Comparison of ENCODE assay signal across 20 cellular contexts in genomic region chr3:159894386-159894785, GRCh38. TPM values are rescaled to one million over a fixed set of nuclear protein-coding genes. Genes with fewer than 3 reads are reported as not detected.
DNase-seq lines count a peak whose midpoint lies in the region; TF ChIP-seq lines count a peak whose summit lies in the region.
"Had no signal": no experiment of that assay in that cellular context is flagged by ENCODE, and none has a peak within 500 bp of the region (broad histone marks: within the 10 kb centered on the region; RNA-seq: fewer than 3 reads in every experiment).

No MANE protein-coding gene starts in this region.

- H3K36me3 Mint-ChIP-seq in HFFc6 (ENCODE audit: low read depth) = peaks cover 65% of the 10 kb centered on the region
- H3K36me3 Mint-ChIP-seq in brain = peaks cover 78% of the 10 kb centered on the region
- H3K36me3 Mint-ChIP-seq: CD14-positive monocyte had no signal

- H3K27me3 ChIP-seq in right atrium auricular region = no peaks in the 10 kb centered on the region
- H3K27me3 ChIP-seq in SK-N-SH (ENCODE audit: insufficient read depth) = no peaks in the 10 kb centered on the region
- H3K27me3 ChIP-seq: MG63 had no signal

- no peaks in the 10 kb centered on the region for H3K9me2 ChIP-seq in SK-N-SH

- 90% methylated on average over 4 of the region's 4 CpGs for WGBS in SK-N-SH (ENCODE audit: low lambda C conversion rate)

- DNase-seq in HFFc6 (no peak), right atrium auricular region (ENCODE audit: low spot score) (no peak), putamen (ENCODE audit: low spot score) (peak; percentile 77), middle frontal gyrus (ENCODE audit: extremely low spot score, low spot score) (no peak), SK-N-SH (no peak)
- no peak for DNase-seq in activated naive CD4-positive, alpha-beta T cell treated with anti-CD3 and anti-CD28 coated beads, Interleukin-2, amount 50 U/mL, for 16 hours
- DNase-seq: ACHN, COR-L47, DMS 273 treated with DMSO at 0.1 percent for 48 hours, DND-41, Kasumi-1, MG63, NCI-H1048, NCI-H2081 treated with DMSO at 0.1 percent for 48 hours, NCI-H510A, NCI-H774, PC-3, RPMI8226 had no signal

- H3K4me3 ChIP-seq in right atrium auricular region (no peak overlapping the region), SK-N-SH (ENCODE audit: low read depth in 2 of 2, low read length in 1 of 2) (no peak overlapping the region)
- H3K4me3 ChIP-seq: MG63 had no signal

- POLR2A ChIA-PET in SK-N-SH (lab: Yijun Ruan, JAX) = interaction anchor here (1.5 kb wide), 1 partner anchor 54 kb away, joined by 3 read pairs; the partner anchor contains the start of gene SCHIP1

- peaks cover 8% of the 10 kb centered on the region; the same call in 1 of the 2 replicates for H3K79me2 ChIP-seq in SK-N-SH (ENCODE audit: insufficient read depth)

- H3K9ac ChIP-seq in SK-N-SH = no peak overlapping the region

- H3K4me1 Mint-ChIP-seq in HFFc6 (ENCODE audit: low read depth) = peaks cover 68% of the 10 kb centered on the region
- peaks cover 47% of the 10 kb centered on the region for H3K4me1 Mint-ChIP-seq in brain

- H3K4me3 Mint-ChIP-seq in HFFc6 = no peak overlapping the region
- no peak overlapping the region for H3K4me3 Mint-ChIP-seq in brain
- H3K4me3 Mint-ChIP-seq: CD14-positive monocyte had no signal

- no peaks in the 10 kb centered on the region for H3F3A ChIP-seq in SK-N-SH (replicated peaks; ENCODE audit: insufficient read depth)

- H3K27ac ChIP-seq in right atrium auricular region (peak overlapping the region; percentile 7 to 40), SK-N-SH (ENCODE audit: low read depth in 2 of 2, low read length in 1 of 2) (peak overlapping the region in 1 of 2 experiments; percentile 28; a peak in 1 of 4 replicates)

- peaks cover 2% of the 10 kb centered on the region for H3K27me3 Mint-ChIP-seq in HFFc6 (ENCODE audit: insufficient read depth)
- H3K27me3 Mint-ChIP-seq in brain = no peaks in the 10 kb centered on the region

- H3K4me2 ChIP-seq in SK-N-SH = no peak overlapping the region

- H3K4me1 ChIP-seq in right atrium auricular region = peaks cover 0 to 71% of the 10 kb centered on the region in 2 donors
- H3K4me1 ChIP-seq in SK-N-SH (ENCODE audit: control insufficient read depth in 1 of 2, insufficient read depth in 2 of 2, low read depth in 1 of 2, low read length in 1 of 2) = peaks cover 0 to 37% of the 10 kb centered on the region in 2 experiments; a peak in 3 of 4 replicates

- TF ChIP-seq CTCF in HFFc6 (IDR thresholded peaks at IDR 0.05) (no peak), brain (conservative IDR thresholded peaks at IDR 0.05) (no peak), right atrium auricular region (IDR thresholded peaks at IDR 0.05) (no peak), SK-N-SH (IDR thresholded peaks at IDR 0.05) (no peak)

- no peak overlapping the region for H2AFZ ChIP-seq in SK-N-SH (ENCODE audit: low read depth)

- CTCF ChIA-PET in SK-N-SH (lab: Yijun Ruan, JAX) = interaction anchor here (1.3 to 4.7 kb wide), 3 partner anchors 11 to 94 kb away, joined by 3 to 35 read pairs (median 18); partner anchors contain the start of gene IL12A

- H3K9me3 Mint-ChIP-seq in HFFc6 = no peaks in the 10 kb centered on the region
- no peaks in the 10 kb centered on the region for H3K9me3 Mint-ChIP-seq in brain
- H3K9me3 Mint-ChIP-seq: CD14-positive monocyte had no signal

- TF ChIP-seq EP300 in SK-N-SH (IDR thresholded peaks at IDR 0.05; ENCODE audit: borderline replicate concordance in 1 of 2, low read depth in 1 of 2, low read length in 1 of 2) = no peak

- H3K36me3 ChIP-seq in right atrium auricular region (peaks cover 65% of the 10 kb centered on the region), SK-N-SH (replicated peaks in 1 of 2; ENCODE audit: control insufficient read depth in 1 of 2, insufficient read depth in 2 of 2, low read length in 1 of 2) (peaks cover 43 to 74% of the 10 kb centered on the region in 2 experiments)

- H3K27ac Mint-ChIP-seq in HFFc6 (peak overlapping the region; percentile 49; the same call in 1 of the 2 replicates), brain (peak overlapping the region in 3 of 5 experiments; percentile 28 to 83 (median 80))

- no peaks in the 10 kb centered on the region for H3K9me3 ChIP-seq in right atrium auricular region
- no peaks in the 10 kb centered on the region for H3K9me3 ChIP-seq in SK-N-SH
- H3K9me3 ChIP-seq: MG63 had no signal

- H4K20me1 ChIP-seq in SK-N-SH (ENCODE audit: insufficient read depth) = no peaks in the 10 kb centered on the region

- no peak for TF ChIP-seq RAD21 in SK-N-SH (IDR thresholded peaks at IDR 0.05; ENCODE audit: low read length)

TF ChIP-seq in SK-N-SH, 30 proteins besides CTCF, POLR2A, EP300 and RAD21:
- TF ChIP-seq SIN3A (IDR thresholded peaks at IDR 0.05; ENCODE audit: borderline replicate concordance, low read depth, low read length) (no peak), YY1 (IDR thresholded peaks at IDR 0.05; ENCODE audit: low read depth) (no peak), TCF12 (IDR thresholded peaks at IDR 0.05) (no peak), NFIC (IDR thresholded peaks at IDR 0.05; ENCODE audit: borderline replicate concordance) (no peak), TEAD4 (IDR thresholded peaks at IDR 0.05; ENCODE audit: borderline replicate concordance, insufficient read depth) (no peak), PBX3 (IDR thresholded peaks at IDR 0.05) (no peak), RFX5 (IDR thresholded peaks at IDR 0.05; ENCODE audit: low read length) (no peak), JUND (IDR thresholded peaks at IDR 0.05) (no peak)
- TF ChIP-seq, protein P1, sequence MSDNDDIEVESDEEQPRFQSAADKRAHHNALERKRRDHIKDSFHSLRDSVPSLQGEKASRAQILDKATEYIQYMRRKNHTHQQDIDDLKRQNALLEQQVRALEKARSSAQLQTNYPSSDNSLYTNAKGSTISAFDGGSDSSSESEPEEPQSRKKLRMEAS (IDR thresholded peaks at IDR 0.05; ENCODE audit: low read depth) = no peak
- TF ChIP-seq, protein P2, sequence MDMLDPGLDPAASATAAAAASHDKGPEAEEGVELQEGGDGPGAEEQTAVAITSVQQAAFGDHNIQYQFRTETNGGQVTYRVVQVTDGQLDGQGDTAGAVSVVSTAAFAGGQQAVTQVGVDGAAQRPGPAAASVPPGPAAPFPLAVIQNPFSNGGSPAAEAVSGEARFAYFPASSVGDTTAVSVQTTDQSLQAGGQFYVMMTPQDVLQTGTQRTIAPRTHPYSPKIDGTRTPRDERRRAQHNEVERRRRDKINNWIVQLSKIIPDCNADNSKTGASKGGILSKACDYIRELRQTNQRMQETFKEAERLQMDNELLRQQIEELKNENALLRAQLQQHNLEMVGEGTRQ (IDR thresholded peaks at IDR 0.05; ENCODE audit: borderline replicate concordance, low read depth, low read length) = no peak

RNA-seq across cellular contexts. Expression of gene SCHIP1, which starts 54.7 kb away (rescaled TPM):
- total RNA-seq in HFFc6 (2021; fragmentation: NEBNext Ultra II Directional; extraction: Animal tissue kit (Norgen Biotek cat#: 25700)) = 1 to 10 TPM; 1.1 to 8.1 (median 2.2) TPM
- polyA plus RNA-seq in brain (ENCODE audit: insufficient read depth, low read depth, low replicate concordance) (51.7 TPM), SK-N-SH (2012; rRNA removed) (13.0 and 18.1 TPM in 2 replicates)
- 10 to 100 TPM; 88.7 to 96.5 TPM for total RNA-seq in right atrium auricular region
- 17.4 and 22.1 TPM in 2 replicates for polyA plus RNA-seq in SK-N-SH (2012; cell fraction: cytosol; rRNA removed)
- 13.8 and 25.4 TPM in 2 replicates for polyA plus RNA-seq in SK-N-SH (2012; cell fraction: nucleus; rRNA removed)
- polyA plus RNA-seq: CD14-positive monocyte had no signal

Comparison
In these comparisons a context has a peak if more than half of its experiments do, and no peak if none do; other contexts are left out.
1. RNA of gene SCHIP1, which starts 54.7 kb away (total RNA-seq): 88.7 to 96.5 TPM in right atrium auricular region; 1.1 to 8.1 TPM in HFFc6; every median in the first group is over 4 times any median in the second.